In the genomic region with DNA sequence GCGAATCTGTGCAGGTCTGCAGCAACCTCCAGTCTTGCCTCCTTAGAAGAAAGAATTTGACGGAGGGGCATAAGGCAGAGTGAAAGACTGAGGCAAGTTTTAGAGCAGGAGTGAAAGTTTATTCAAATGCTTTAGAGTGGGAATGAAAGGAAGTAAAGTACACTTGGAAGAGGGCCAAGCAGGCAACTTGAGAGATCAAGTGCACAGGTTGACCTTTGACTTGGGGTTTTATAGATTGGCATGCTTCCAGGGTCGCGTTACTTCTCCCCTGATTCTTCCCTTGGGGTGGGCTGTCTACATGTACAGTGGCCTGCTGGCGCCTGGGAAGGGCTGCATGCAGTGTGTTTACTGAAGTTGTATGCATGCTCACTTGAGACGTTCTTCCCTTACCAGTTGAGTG, we compare ENCODE assay signal across 1 cellular context.
TF ChIP-seq lines count a peak whose summit lies in the region.

No MANE protein-coding gene starts in this region.

TF ChIP-seq in GM23338, 12 proteins besides CTCF, POLR2A, EP300 and RAD21 (continued from another document):
- TF ChIP-seq, protein P1, sequence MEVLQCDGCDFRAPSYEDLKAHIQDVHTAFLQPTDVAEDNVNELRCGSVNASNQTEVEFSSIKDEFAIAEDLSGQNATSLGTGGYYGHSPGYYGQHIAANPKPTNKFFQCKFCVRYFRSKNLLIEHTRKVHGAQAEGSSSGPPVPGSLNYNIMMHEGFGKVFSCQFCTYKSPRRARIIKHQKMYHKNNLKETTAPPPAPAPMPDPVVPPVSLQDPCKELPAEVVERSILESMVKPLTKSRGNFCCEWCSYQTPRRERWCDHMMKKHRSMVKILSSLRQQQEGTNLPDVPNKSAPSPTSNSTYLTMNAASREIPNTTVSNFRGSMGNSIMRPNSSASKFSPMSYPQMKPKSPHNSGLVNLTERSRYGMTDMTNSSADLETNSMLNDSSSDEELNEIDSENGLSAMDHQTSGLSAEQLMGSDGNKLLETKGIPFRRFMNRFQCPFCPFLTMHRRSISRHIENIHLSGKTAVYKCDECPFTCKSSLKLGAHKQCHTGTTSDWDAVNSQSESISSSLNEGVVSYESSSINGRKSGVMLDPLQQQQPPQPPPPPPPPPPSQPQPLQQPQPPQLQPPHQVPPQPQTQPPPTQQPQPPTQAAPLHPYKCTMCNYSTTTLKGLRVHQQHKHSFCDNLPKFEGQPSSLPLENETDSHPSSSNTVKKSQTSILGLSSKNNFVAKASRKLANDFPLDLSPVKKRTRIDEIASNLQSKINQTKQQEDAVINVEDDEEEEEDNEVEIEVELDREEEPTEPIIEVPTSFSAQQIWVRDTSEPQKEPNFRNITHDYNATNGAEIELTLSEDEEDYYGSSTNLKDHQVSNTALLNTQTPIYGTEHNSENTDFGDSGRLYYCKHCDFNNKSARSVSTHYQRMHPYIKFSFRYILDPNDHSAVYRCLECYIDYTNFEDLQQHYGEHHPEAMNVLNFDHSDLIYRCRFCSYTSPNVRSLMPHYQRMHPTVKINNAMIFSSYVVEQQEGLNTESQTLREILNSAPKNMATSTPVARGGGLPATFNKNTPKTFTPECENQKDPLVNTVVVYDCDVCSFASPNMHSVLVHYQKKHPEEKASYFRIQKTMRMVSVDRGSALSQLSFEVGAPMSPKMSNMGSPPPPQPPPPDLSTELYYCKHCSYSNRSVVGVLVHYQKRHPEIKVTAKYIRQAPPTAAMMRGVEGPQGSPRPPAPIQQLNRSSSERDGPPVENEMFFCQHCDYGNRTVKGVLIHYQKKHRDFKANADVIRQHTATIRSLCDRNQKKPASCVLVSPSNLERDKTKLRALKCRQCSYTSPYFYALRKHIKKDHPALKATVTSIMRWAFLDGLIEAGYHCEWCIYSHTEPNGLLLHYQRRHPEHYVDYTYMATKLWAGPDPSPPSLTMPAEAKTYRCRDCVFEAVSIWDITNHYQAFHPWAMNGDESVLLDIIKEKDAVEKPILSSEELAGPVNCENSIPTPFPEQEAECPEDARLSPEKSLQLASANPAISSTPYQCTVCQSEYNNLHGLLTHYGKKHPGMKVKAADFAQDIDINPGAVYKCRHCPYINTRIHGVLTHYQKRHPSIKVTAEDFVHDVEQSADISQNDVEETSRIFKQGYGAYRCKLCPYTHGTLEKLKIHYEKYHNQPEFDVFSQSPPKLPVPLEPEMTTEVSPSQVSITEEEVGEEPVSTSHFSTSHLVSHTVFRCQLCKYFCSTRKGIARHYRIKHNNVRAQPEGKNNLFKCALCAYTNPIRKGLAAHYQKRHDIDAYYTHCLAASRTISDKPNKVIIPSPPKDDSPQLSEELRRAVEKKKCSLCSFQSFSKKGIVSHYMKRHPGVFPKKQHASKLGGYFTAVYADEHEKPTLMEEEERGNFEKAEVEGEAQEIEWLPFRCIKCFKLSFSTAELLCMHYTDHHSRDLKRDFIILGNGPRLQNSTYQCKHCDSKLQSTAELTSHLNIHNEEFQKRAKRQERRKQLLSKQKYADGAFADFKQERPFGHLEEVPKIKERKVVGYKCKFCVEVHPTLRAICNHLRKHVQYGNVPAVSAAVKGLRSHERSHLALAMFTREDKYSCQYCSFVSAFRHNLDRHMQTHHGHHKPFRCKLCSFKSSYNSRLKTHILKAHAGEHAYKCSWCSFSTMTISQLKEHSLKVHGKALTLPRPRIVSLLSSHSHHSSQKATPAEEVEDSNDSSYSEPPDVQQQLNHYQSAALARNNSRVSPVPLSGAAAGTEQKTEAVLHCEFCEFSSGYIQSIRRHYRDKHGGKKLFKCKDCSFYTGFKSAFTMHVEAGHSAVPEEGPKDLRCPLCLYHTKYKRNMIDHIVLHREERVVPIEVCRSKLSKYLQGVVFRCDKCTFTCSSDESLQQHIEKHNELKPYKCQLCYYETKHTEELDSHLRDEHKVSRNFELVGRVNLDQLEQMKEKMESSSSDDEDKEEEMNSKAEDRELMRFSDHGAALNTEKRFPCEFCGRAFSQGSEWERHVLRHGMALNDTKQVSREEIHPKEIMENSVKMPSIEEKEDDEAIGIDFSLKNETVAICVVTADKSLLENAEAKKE (CRISPR knock-in tag; IDR thresholded peaks at IDR 0.05): no peak
- TF ChIP-seq, protein P2, sequence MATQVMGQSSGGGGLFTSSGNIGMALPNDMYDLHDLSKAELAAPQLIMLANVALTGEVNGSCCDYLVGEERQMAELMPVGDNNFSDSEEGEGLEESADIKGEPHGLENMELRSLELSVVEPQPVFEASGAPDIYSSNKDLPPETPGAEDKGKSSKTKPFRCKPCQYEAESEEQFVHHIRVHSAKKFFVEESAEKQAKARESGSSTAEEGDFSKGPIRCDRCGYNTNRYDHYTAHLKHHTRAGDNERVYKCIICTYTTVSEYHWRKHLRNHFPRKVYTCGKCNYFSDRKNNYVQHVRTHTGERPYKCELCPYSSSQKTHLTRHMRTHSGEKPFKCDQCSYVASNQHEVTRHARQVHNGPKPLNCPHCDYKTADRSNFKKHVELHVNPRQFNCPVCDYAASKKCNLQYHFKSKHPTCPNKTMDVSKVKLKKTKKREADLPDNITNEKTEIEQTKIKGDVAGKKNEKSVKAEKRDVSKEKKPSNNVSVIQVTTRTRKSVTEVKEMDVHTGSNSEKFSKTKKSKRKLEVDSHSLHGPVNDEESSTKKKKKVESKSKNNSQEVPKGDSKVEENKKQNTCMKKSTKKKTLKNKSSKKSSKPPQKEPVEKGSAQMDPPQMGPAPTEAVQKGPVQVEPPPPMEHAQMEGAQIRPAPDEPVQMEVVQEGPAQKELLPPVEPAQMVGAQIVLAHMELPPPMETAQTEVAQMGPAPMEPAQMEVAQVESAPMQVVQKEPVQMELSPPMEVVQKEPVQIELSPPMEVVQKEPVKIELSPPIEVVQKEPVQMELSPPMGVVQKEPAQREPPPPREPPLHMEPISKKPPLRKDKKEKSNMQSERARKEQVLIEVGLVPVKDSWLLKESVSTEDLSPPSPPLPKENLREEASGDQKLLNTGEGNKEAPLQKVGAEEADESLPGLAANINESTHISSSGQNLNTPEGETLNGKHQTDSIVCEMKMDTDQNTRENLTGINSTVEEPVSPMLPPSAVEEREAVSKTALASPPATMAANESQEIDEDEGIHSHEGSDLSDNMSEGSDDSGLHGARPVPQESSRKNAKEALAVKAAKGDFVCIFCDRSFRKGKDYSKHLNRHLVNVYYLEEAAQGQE (IDR thresholded peaks at IDR 0.05; ENCODE audit: unreplicated experiment): no peak
- TF ChIP-seq POLR2AphosphoS5 (IDR thresholded peaks at IDR 0.05; ENCODE audit: low read depth): no peak
- no peak for TF ChIP-seq NANOG (IDR thresholded peaks at IDR 0.05; ENCODE audit: borderline replicate concordance)
- TF ChIP-seq ZNF331 (CRISPR knock-in tag; IDR thresholded peaks at IDR 0.05; ENCODE audit: low read depth): no peak
- TF ChIP-seq JUNB (IDR thresholded peaks at IDR 0.05; ENCODE audit: unreplicated experiment): no peak
- no peak for TF ChIP-seq STAT1 (IDR thresholded peaks at IDR 0.05; ENCODE audit: unreplicated experiment)
- TF ChIP-seq ZNF114 (CRISPR knock-in tag; IDR thresholded peaks at IDR 0.05): no peak
- no peak for TF ChIP-seq EZH2 (IDR thresholded peaks at IDR 0.05; ENCODE audit: low read depth, unreplicated experiment)
- no peak for TF ChIP-seq CREB1 (CRISPR knock-in tag; IDR thresholded peaks at IDR 0.05; ENCODE audit: low read depth)
- TF ChIP-seq EZH2phosphoT487 (IDR thresholded peaks at IDR 0.05; ENCODE audit: unreplicated experiment): no peak
